12 cellular contexts compared by ENCODE assay signal in the genomic region with DNA sequence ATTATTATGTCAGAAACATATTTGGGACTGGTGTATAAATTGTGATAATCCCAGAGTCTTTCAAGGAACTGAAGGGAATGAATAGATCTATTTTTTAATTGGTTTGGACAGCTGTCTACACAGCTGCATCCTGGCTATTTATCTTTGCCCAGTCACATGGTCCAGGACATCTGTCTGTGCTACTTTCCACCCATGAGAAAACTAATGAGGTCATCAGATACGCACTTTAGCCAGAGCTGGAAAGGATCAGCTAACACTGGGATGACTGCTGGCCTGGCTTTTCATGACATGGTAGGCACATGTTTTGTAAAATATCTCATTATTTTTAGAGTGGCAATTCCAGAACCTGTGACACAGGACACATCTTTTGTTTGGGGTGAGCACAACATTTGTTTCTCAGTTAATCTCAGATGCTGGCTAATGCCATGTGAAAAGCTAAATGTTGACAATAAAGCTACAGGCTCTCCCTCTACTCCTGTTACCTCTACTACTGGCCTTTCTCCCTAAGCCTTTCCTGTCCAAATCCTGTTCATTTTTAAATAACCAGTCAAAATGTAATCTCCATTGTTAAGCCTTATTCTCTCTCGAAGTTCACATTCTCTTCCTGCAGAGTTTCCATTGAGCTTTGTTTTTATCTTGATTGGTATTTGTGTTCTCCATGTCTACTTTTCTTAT.
DNase-seq lines count a peak whose midpoint lies in the region; ATAC-seq and TF ChIP-seq lines count a peak whose summit lies in the region.
"Had no signal": no experiment of that assay in that cellular context is flagged by ENCODE, and none has a peak within 500 bp of the region (broad histone marks: within the 10 kb centered on the region; RNA-seq: fewer than 3 reads in every experiment).

No MANE protein-coding gene starts in this region.

- H3K27ac Mint-ChIP-seq in T-helper 2 cell treated with Interferon-gamma antibody and Interleukin-4, amounts not matched to agents 5 μg/mL and 100 μg/mL, for 36 hours, result no peak overlapping the region
- no peak overlapping the region for H3K27ac Mint-ChIP-seq in MCF 10A (ENCODE audit: low read depth, unreplicated experiment)
- no peak overlapping the region for H3K27ac Mint-ChIP-seq in naive thymus-derived CD8-positive, alpha-beta T cell
- H3K27ac Mint-ChIP-seq: T-helper 1 cell treated with Interleukin-12 subunit alpha and Interleukin-12 subunit beta and Interleukin-4 antibody, amounts not matched to agents 30 μg/mL and 1 μg/mL, for 36 hours had no signal

- no peaks in the 10 kb centered on the region for H3K4me1 Mint-ChIP-seq in T-helper 2 cell treated with Interferon-gamma antibody and Interleukin-4, amounts not matched to agents 5 μg/mL and 100 μg/mL, for 36 hours (ENCODE audit: low read depth)
- no peaks in the 10 kb centered on the region for H3K4me1 Mint-ChIP-seq in MCF 10A (ENCODE audit: insufficient read depth, unreplicated experiment)
- no peaks in the 10 kb centered on the region for H3K4me1 Mint-ChIP-seq in naive thymus-derived CD8-positive, alpha-beta T cell

- H3K27me3 Mint-ChIP-seq in T-helper 2 cell treated with Interferon-gamma antibody and Interleukin-4, amounts not matched to agents 5 μg/mL and 100 μg/mL, for 36 hours (ENCODE audit: low read depth), result no peaks in the 10 kb centered on the region
- H3K27me3 Mint-ChIP-seq in MCF 10A (ENCODE audit: insufficient read depth, unreplicated experiment), result peaks cover 18% of the 10 kb centered on the region
- no peaks in the 10 kb centered on the region for H3K27me3 Mint-ChIP-seq in naive thymus-derived CD8-positive, alpha-beta T cell

- ATAC-seq in naive thymus-derived CD8-positive, alpha-beta T cell, result no peak
- ATAC-seq in HG02678 (IDR thresholded peaks at IDR 0.05; ENCODE audit: unreplicated experiment), result no peak
- ATAC-seq: A549, body of pancreas had no signal

- no peaks in the 10 kb centered on the region for H3K36me3 Mint-ChIP-seq in T-helper 2 cell treated with Interferon-gamma antibody and Interleukin-4, amounts not matched to agents 5 μg/mL and 100 μg/mL, for 36 hours (ENCODE audit: low read depth)
- no peaks in the 10 kb centered on the region for H3K36me3 Mint-ChIP-seq in MCF 10A (ENCODE audit: insufficient read depth, unreplicated experiment)
- no peaks in the 10 kb centered on the region for H3K36me3 Mint-ChIP-seq in naive thymus-derived CD8-positive, alpha-beta T cell

- CTCF ChIA-PET in MCF 10A (lab: Yijun Ruan, JAX), result interaction anchor here (1.7 kb wide), 1 partner anchor 19 kb away, joined by 8 read pairs; no protein-coding TSS in a partner anchor

- no TSS peak for BruUV-seq in MCF 10A (replicated peaks; lab: Mats Ljungman, UMichigan)

- H3K9me3 Mint-ChIP-seq in T-helper 2 cell treated with Interferon-gamma antibody and Interleukin-4, amounts not matched to agents 5 μg/mL and 100 μg/mL, for 36 hours, result peaks cover 4% of the 10 kb centered on the region
- peaks cover 8% of the 10 kb centered on the region for H3K9me3 Mint-ChIP-seq in MCF 10A (ENCODE audit: unreplicated experiment)
- H3K9me3 Mint-ChIP-seq in naive thymus-derived CD8-positive, alpha-beta T cell, result peaks cover 0 to 22% (median 5%) of the 10 kb centered on the region in 9 donors
- H3K9me3 Mint-ChIP-seq: T-helper 1 cell treated with Interleukin-12 subunit alpha and Interleukin-12 subunit beta and Interleukin-4 antibody, amounts not matched to agents 30 μg/mL and 1 μg/mL, for 36 hours had no signal

- no peak overlapping the region for H3K4me3 Mint-ChIP-seq in T-helper 2 cell treated with Interferon-gamma antibody and Interleukin-4, amounts not matched to agents 5 μg/mL and 100 μg/mL, for 36 hours
- H3K4me3 Mint-ChIP-seq in MCF 10A (ENCODE audit: unreplicated experiment), result no peak overlapping the region
- no peak overlapping the region for H3K4me3 Mint-ChIP-seq in naive thymus-derived CD8-positive, alpha-beta T cell
- H3K4me3 Mint-ChIP-seq: T-helper 1 cell treated with Interleukin-12 subunit alpha and Interleukin-12 subunit beta and Interleukin-4 antibody, amounts not matched to agents 30 μg/mL and 1 μg/mL, for 36 hours had no signal

- POLR2A ChIA-PET in MCF 10A (lab: Yijun Ruan, JAX), result no interaction called here
- POLR2A ChIA-PET in naive thymus-derived CD8-positive, alpha-beta T cell (lab: Charles Lee), result no interaction called here

- no peak for TF ChIP-seq CTCF in MCF 10A (IDR thresholded peaks at IDR 0.05; ENCODE audit: unreplicated experiment)

- peak; percentile 79 for DNase-seq in Ammon's horn (ENCODE audit: low spot score)
- DNase-seq in NCI-H2171 treated with DMSO at 0.1 percent for 48 hours (lab: John Stamatoyannopoulos, UW), result peak; percentile 85
- peak; percentile 12 to 63 for DNase-seq in dermis microvascular lymphatic vessel endothelial cell (ENCODE audit: low read depth in 2 of 2)
- DNase-seq in lung microvascular endothelial cell (ENCODE audit: low read depth in 2 of 2), result peak; percentile 5 to 86
- DNase-seq in T-helper 2 cell treated with Interferon-gamma antibody and Interleukin-4, amounts not matched to agents 5 μg/mL and 100 μg/mL, for 36 hours (ENCODE audit: low spot score), result no peak
- DNase-seq in MCF 10A (ENCODE audit: unreplicated experiment), result no peak
- no peak for DNase-seq in naive thymus-derived CD8-positive, alpha-beta T cell
- DNase-seq: upper lobe of left lung had no signal

- intact Hi-C loops in MCF 10A (cut with micrococcal nuclease), result no loop called here

Comparison
In these comparisons a context has a peak if more than half of its experiments do, and no peak if none do; other contexts are left out.
1. DNase-seq: peak in Ammon's horn (single experiment), NCI-H2171 treated with DMSO at 0.1 percent for 48 hours (single experiment), dermis microvascular lymphatic vessel endothelial cell (2 of 2) and lung microvascular endothelial cell (2 of 2); none in T-helper 2 cell treated with Interferon-gamma antibody and Interleukin-4, amounts not matched to agents 5 μg/mL and 100 μg/mL, for 36 hours (single experiment), MCF 10A (single experiment) and naive thymus-derived CD8-positive, alpha-beta T cell (0 of 10).